In genomic region chr18:29879763-29880162, GRCh38 we compare ENCODE assay signal across 17 cellular contexts.
DNase-seq lines count a peak whose midpoint lies in the region; ATAC-seq and TF ChIP-seq lines count a peak whose summit lies in the region.
"Had no signal": no experiment of that assay in that cellular context is flagged by ENCODE, and none has a peak within 500 bp of the region (broad histone marks: within the 10 kb centered on the region; RNA-seq: fewer than 3 reads in every experiment).

No MANE protein-coding gene starts in this region.

- DNase-seq in DMS 273 (lab: John Stamatoyannopoulos, UW; ENCODE audit: unreplicated experiment) (peak; percentile 3), DMS 273 treated with DMSO at 0.1 percent for 48 hours (lab: John Stamatoyannopoulos, UW) (no peak), OCI-M1 (lab: John Stamatoyannopoulos, UW) (peak; percentile 4), foreskin keratinocyte (no peak), retinal pigment epithelial cell (ENCODE audit: low read depth) (no peak), Peyer's patch (no peak), omental fat pad (ENCODE audit: low spot score) (no peak), SIG-M5 treated with dmso at 0.1 percent for 504 hours (lab: John Stamatoyannopoulos, UW; ENCODE audit: unreplicated experiment) (no peak)
- DNase-seq: 8988T, COR-L47, DMS79, GDM1, GM23248, NCI-H1417, NCI-H1930, NCI-H2171 treated with DMSO at 0.1 percent for 48 hours had no signal

- H3K4me3 ChIP-seq in retinal pigment epithelial cell (ENCODE audit: low read length), result no peak overlapping the region
- no peak overlapping the region for H3K4me3 ChIP-seq in Peyer's patch
- H3K4me3 ChIP-seq: GM23248, SK-N-MC had no signal

- H3K27me3 ChIP-seq in foreskin keratinocyte (no peaks in the 10 kb centered on the region), Peyer's patch (no peaks in the 10 kb centered on the region)

- no peaks in the 10 kb centered on the region for H3K36me3 ChIP-seq in Peyer's patch

- no peak for TF ChIP-seq POLR2A in Peyer's patch (IDR thresholded peaks at IDR 0.05)

- H3K4me1 ChIP-seq in foreskin keratinocyte (no peaks in the 10 kb centered on the region), Peyer's patch (no peaks in the 10 kb centered on the region)

- TF ChIP-seq CTCF in foreskin keratinocyte (conservative IDR thresholded peaks at IDR 0.05) (peak; percentile 3), retinal pigment epithelial cell (conservative IDR thresholded peaks at IDR 0.05; ENCODE audit: low read depth, low read length) (peak; percentile 5), Peyer's patch (IDR thresholded peaks at IDR 0.05) (no peak), omental fat pad (IDR thresholded peaks at IDR 0.05) (no peak)

- no peak overlapping the region for H3K27ac ChIP-seq in foreskin keratinocyte
- H3K27ac ChIP-seq in Peyer's patch, result no peak overlapping the region
- H3K27ac ChIP-seq: GM23248, SK-N-MC had no signal

- no peaks in the 10 kb centered on the region for H3K9me3 ChIP-seq in Peyer's patch

- no peak for ATAC-seq in foreskin keratinocyte
- no peak for ATAC-seq in omental fat pad (ENCODE audit: low FRiP score)

Comparison
In these comparisons a context has a peak if more than half of its experiments do, and no peak if none do; other contexts are left out.
1. DNase-seq: peak in DMS 273 (single experiment) and OCI-M1 (single experiment); none in DMS 273 treated with DMSO at 0.1 percent for 48 hours (single experiment), foreskin keratinocyte (0 of 2), retinal pigment epithelial cell (single experiment), Peyer's patch (0 of 3), omental fat pad (single experiment) and SIG-M5 treated with dmso at 0.1 percent for 504 hours (single experiment).
2. CTCF ChIP-seq: peak in foreskin keratinocyte (single experiment) and retinal pigment epithelial cell (single experiment); none in Peyer's patch (0 of 6) and omental fat pad (0 of 3).